10 cellular contexts compared by ENCODE assay signal in genomic region chr16:53456625-53457024, GRCh38. TPM values are rescaled to one million over a fixed set of nuclear protein-coding genes. Genes with fewer than 3 reads are reported as not detected.
DNase-seq lines count a peak whose midpoint lies in the region; ATAC-seq and TF ChIP-seq lines count a peak whose summit lies in the region.
"Had no signal": no experiment of that assay in that cellular context is flagged by ENCODE, and none has a peak within 500 bp of the region (broad histone marks: within the 10 kb centered on the region; RNA-seq: fewer than 3 reads in every experiment).

No MANE protein-coding gene starts in this region.

- peak overlapping the region; percentile 83 for H3K4me3 Mint-ChIP-seq in T-helper 1 cell treated with Interleukin-12 subunit alpha and Interleukin-12 subunit beta and Interleukin-4 antibody, amounts not matched to agents 30 μg/mL and 1 μg/mL, for 36 hours
- H3K4me3 Mint-ChIP-seq: neural progenitor cell had no signal

- H3K27ac Mint-ChIP-seq in T-helper 1 cell treated with Interleukin-12 subunit alpha and Interleukin-12 subunit beta and Interleukin-4 antibody, amounts not matched to agents 30 μg/mL and 1 μg/mL, for 36 hours, result peak overlapping the region; percentile 91
- H3K27ac Mint-ChIP-seq: neural progenitor cell had no signal

- peaks cover 73% of the 10 kb centered on the region for H3K4me1 Mint-ChIP-seq in T-helper 1 cell treated with Interleukin-12 subunit alpha and Interleukin-12 subunit beta and Interleukin-4 antibody, amounts not matched to agents 30 μg/mL and 1 μg/mL, for 36 hours (ENCODE audit: low read depth)
- H3K4me1 Mint-ChIP-seq: neural progenitor cell had no signal

- no peaks in the 10 kb centered on the region for H3K4me1 ChIP-seq in upper lobe of right lung
- H3K4me1 ChIP-seq: neural progenitor cell had no signal

- H3K27me3 Mint-ChIP-seq in T-helper 1 cell treated with Interleukin-12 subunit alpha and Interleukin-12 subunit beta and Interleukin-4 antibody, amounts not matched to agents 30 μg/mL and 1 μg/mL, for 36 hours (ENCODE audit: low read depth), result no peaks in the 10 kb centered on the region

- ATAC-seq in upper lobe of right lung, result peak; percentile 33
- no peak for ATAC-seq in HG03565 (IDR thresholded peaks at IDR 0.05; ENCODE audit: unreplicated experiment)
- ATAC-seq in HG02798 (IDR thresholded peaks at IDR 0.05; ENCODE audit: poor library complexity, unreplicated experiment), result no peak
- no peak for ATAC-seq in GM19324 (IDR thresholded peaks at IDR 0.05; ENCODE audit: low FRiP score, unreplicated experiment)

- no peak overlapping the region for H3K4me3 ChIP-seq in upper lobe of right lung
- H3K4me3 ChIP-seq: neural progenitor cell had no signal

- H3K27ac ChIP-seq in upper lobe of right lung, result no peak overlapping the region
- H3K27ac ChIP-seq: neural progenitor cell had no signal

- H3K9me3 ChIP-seq in upper lobe of right lung, result no peaks in the 10 kb centered on the region

- intact Hi-C loops in upper lobe of right lung (cut with DNase I), result no loop called here

- no peaks in the 10 kb centered on the region for H3K27me3 ChIP-seq in upper lobe of right lung
- H3K27me3 ChIP-seq: neural progenitor cell had no signal

- TF ChIP-seq CTCF in upper lobe of right lung (IDR thresholded peaks at IDR 0.05), result no peak

- H3K36me3 ChIP-seq in upper lobe of right lung, result peaks cover 98% of the 10 kb centered on the region

- H3K36me3 Mint-ChIP-seq in T-helper 1 cell treated with Interleukin-12 subunit alpha and Interleukin-12 subunit beta and Interleukin-4 antibody, amounts not matched to agents 30 μg/mL and 1 μg/mL, for 36 hours (ENCODE audit: low read depth), result peaks cover 70% of the 10 kb centered on the region

- H3K9me3 Mint-ChIP-seq in T-helper 1 cell treated with Interleukin-12 subunit alpha and Interleukin-12 subunit beta and Interleukin-4 antibody, amounts not matched to agents 30 μg/mL and 1 μg/mL, for 36 hours, result peaks cover 4% of the 10 kb centered on the region
- H3K9me3 Mint-ChIP-seq: neural progenitor cell had no signal

- DNase-seq in stimulated activated naive CD4-positive, alpha-beta T cell (lab: John Stamatoyannopoulos, UW), result peak in 5 of 6 experiments; percentile 24 to 89 (median 86)
- no peak for DNase-seq in stimulated activated naive CD4-positive, alpha-beta T cell treated with Interleukin-2 at 50 U/mL for 16 hours (lab: John Stamatoyannopoulos, UW)
- DNase-seq in effector CD4-positive, alpha-beta T cell, result peak; percentile 38
- no peak for DNase-seq in upper lobe of right lung
- DNase-seq: NCI-H2029 had no signal

RNA-seq across cellular contexts. Expression of gene RBL2, which starts 22.4 kb away (rescaled TPM):
- 97.9 TPM for total RNA-seq in upper lobe of right lung

RNA-seq across cellular contexts. Expression of gene AKTIP, which starts 46.4 kb away (rescaled TPM):
- total RNA-seq in upper lobe of right lung, result 40.7 TPM

Comparison
In these comparisons a context has a peak if more than half of its experiments do, and no peak if none do; other contexts are left out.
1. DNase-seq: peak in stimulated activated naive CD4-positive, alpha-beta T cell (5 of 6) and effector CD4-positive, alpha-beta T cell (single experiment); none in stimulated activated naive CD4-positive, alpha-beta T cell treated with Interleukin-2 at 50 U/mL for 16 hours (single experiment) and upper lobe of right lung (single experiment).